Comparison of ENCODE assay signal across 8 cellular contexts in genomic region chr13:74134777-74135305, GRCh38. TPM values are rescaled to one million over a fixed set of nuclear protein-coding genes. Genes with fewer than 3 reads are reported as not detected.
DNase-seq lines count a peak whose midpoint lies in the region; ATAC-seq and TF ChIP-seq lines count a peak whose summit lies in the region.

No MANE protein-coding gene starts in this region.

- peak overlapping the region; percentile 60 to 71 for H3K9ac ChIP-seq in stomach smooth muscle (ENCODE audit: low read length in 2 of 2)

- ATAC-seq in HG02852 (IDR thresholded peaks at IDR 0.05; ENCODE audit: unreplicated experiment), result peak; percentile 19
- peak; percentile 37 for ATAC-seq in activated CD8-positive, alpha-beta T cell treated with anti-CD3 and anti-CD28 coated beads, Interleukin-2, amount 10 ng/mL, durations not matched to agents 7 days and 5 days
- peak; percentile 61 to 73 for ATAC-seq in natural killer cell treated with Interleukin-12 subunit alpha and Interleukin-12 subunit beta and Interleukin-15 and Interleukin-18, amount 100 ng/mL, for 72 hours

- CTCF ChIA-PET in activated CD8-positive, alpha-beta T cell treated with anti-CD3 and anti-CD28 coated beads, Interleukin-2, amount 10 ng/mL, durations not matched to agents 7 days and 5 days (lab: Charles Lee), result interaction anchor here (1.0 to 15.3 kb wide), 4 partner anchors 16 to 191 kb away, joined by 3 to 134 read pairs (median 4); no protein-coding TSS in a partner anchor

- no peaks in the 10 kb centered on the region for H3K9me3 ChIP-seq in stomach smooth muscle (ENCODE audit: control insufficient read depth in 2 of 2, low read length in 2 of 2)

- POLR2A ChIA-PET in activated CD8-positive, alpha-beta T cell treated with anti-CD3 and anti-CD28 coated beads, Interleukin-2, amount 10 ng/mL, durations not matched to agents 7 days and 5 days (lab: Charles Lee), result interaction anchor here (0.6 to 6.0 kb wide), 17 partner anchors 11 to 1192 kb away, joined by 3 to 73 read pairs (median 3); no protein-coding TSS in a partner anchor

- no peaks in the 10 kb centered on the region for H3K9me3 Mint-ChIP-seq in activated CD8-positive, alpha-beta T cell treated with anti-CD3 and anti-CD28 coated beads, Interleukin-2, amount 10 ng/mL, durations not matched to agents 7 days and 5 days (ENCODE audit: insufficient read depth)
- H3K9me3 Mint-ChIP-seq in natural killer cell treated with Interleukin-12 subunit alpha and Interleukin-12 subunit beta and Interleukin-15 and Interleukin-18, amount 100 ng/mL, for 72 hours, result no peaks in the 10 kb centered on the region

- no peaks in the 10 kb centered on the region for H3K27me3 ChIP-seq in stomach smooth muscle (ENCODE audit: control insufficient read depth in 1 of 2, insufficient read depth in 2 of 2, low read length in 2 of 2)

- peaks cover 4% of the 10 kb centered on the region for H3K27me3 Mint-ChIP-seq in activated CD8-positive, alpha-beta T cell treated with anti-CD3 and anti-CD28 coated beads, Interleukin-2, amount 10 ng/mL, durations not matched to agents 7 days and 5 days (ENCODE audit: low read depth)
- no peaks in the 10 kb centered on the region for H3K27me3 Mint-ChIP-seq in natural killer cell treated with Interleukin-12 subunit alpha and Interleukin-12 subunit beta and Interleukin-15 and Interleukin-18, amount 100 ng/mL, for 72 hours

- H3K36me3 ChIP-seq in stomach smooth muscle (ENCODE audit: control insufficient read depth in 2 of 2, insufficient read depth in 2 of 2, low read length in 2 of 2), result no peaks in the 10 kb centered on the region

- peaks cover 7% of the 10 kb centered on the region for H3K4me1 ChIP-seq in stomach smooth muscle (ENCODE audit: control insufficient read depth, insufficient read depth, low read length)

- H3K4me1 Mint-ChIP-seq in activated CD8-positive, alpha-beta T cell treated with anti-CD3 and anti-CD28 coated beads, Interleukin-2, amount 10 ng/mL, durations not matched to agents 7 days and 5 days (ENCODE audit: low read depth), result peaks cover 25% of the 10 kb centered on the region
- H3K4me1 Mint-ChIP-seq in natural killer cell treated with Interleukin-12 subunit alpha and Interleukin-12 subunit beta and Interleukin-15 and Interleukin-18, amount 100 ng/mL, for 72 hours (ENCODE audit: low read depth in 2 of 2), result peaks cover 32 to 34% of the 10 kb centered on the region in 2 donors

- H3K36me3 Mint-ChIP-seq in activated CD8-positive, alpha-beta T cell treated with anti-CD3 and anti-CD28 coated beads, Interleukin-2, amount 10 ng/mL, durations not matched to agents 7 days and 5 days (ENCODE audit: low read depth), result peaks cover 4% of the 10 kb centered on the region
- H3K36me3 Mint-ChIP-seq in natural killer cell treated with Interleukin-12 subunit alpha and Interleukin-12 subunit beta and Interleukin-15 and Interleukin-18, amount 100 ng/mL, for 72 hours, result no peaks in the 10 kb centered on the region

- H3K4me3 ChIP-seq in epithelial cell of esophagus (ENCODE audit: low read length) (peak overlapping the region; percentile 65), stomach smooth muscle (ENCODE audit: low read length in 2 of 2) (peak overlapping the region; percentile 68 to 92)

- DNase-seq in DMS 273 (lab: John Stamatoyannopoulos, UW; ENCODE audit: unreplicated experiment), result peak; percentile 79
- no peak for DNase-seq in DMS 273 treated with DMSO at 0.1 percent for 48 hours (lab: John Stamatoyannopoulos, UW)
- peak; percentile 7 for DNase-seq in NCI-H2196 treated with DMSO at 0.1 percent for 48 hours (lab: John Stamatoyannopoulos, UW; ENCODE audit: unreplicated experiment)
- peak; percentile 74 for DNase-seq in activated CD8-positive, alpha-beta T cell treated with anti-CD3 and anti-CD28 coated beads, Interleukin-2, amount 10 ng/mL, durations not matched to agents 7 days and 5 days
- peak; percentile 43 for DNase-seq in epithelial cell of esophagus (ENCODE audit: low read depth)
- DNase-seq in natural killer cell treated with Interleukin-12 subunit alpha and Interleukin-12 subunit beta and Interleukin-15 and Interleukin-18, amount 100 ng/mL, for 72 hours (ENCODE audit: low spot score), result peak; percentile 80

- no peak overlapping the region for H3K4me3 Mint-ChIP-seq in activated CD8-positive, alpha-beta T cell treated with anti-CD3 and anti-CD28 coated beads, Interleukin-2, amount 10 ng/mL, durations not matched to agents 7 days and 5 days
- H3K4me3 Mint-ChIP-seq in natural killer cell treated with Interleukin-12 subunit alpha and Interleukin-12 subunit beta and Interleukin-15 and Interleukin-18, amount 100 ng/mL, for 72 hours, result peak overlapping the region; percentile 98

- peak overlapping the region; percentile 84 for H3K27ac Mint-ChIP-seq in activated CD8-positive, alpha-beta T cell treated with anti-CD3 and anti-CD28 coated beads, Interleukin-2, amount 10 ng/mL, durations not matched to agents 7 days and 5 days
- H3K27ac Mint-ChIP-seq in natural killer cell treated with Interleukin-12 subunit alpha and Interleukin-12 subunit beta and Interleukin-15 and Interleukin-18, amount 100 ng/mL, for 72 hours, result no peak overlapping the region

- no peak for TF ChIP-seq CTCF in epithelial cell of esophagus (IDR thresholded peaks at IDR 0.05; ENCODE audit: insufficient read depth, low read depth, low read length, missing control alignments)

- peak overlapping the region; percentile 92 for H3K27ac ChIP-seq in stomach smooth muscle (ENCODE audit: low read length)

RNA-seq across cellular contexts. Expression of gene KLF12, which starts 0.6 kb away (rescaled TPM):
- 10 to 100 TPM; 24.6 to 26.3 TPM for total RNA-seq in activated CD8-positive, alpha-beta T cell treated with anti-CD3 and anti-CD28 coated beads, Interleukin-2, amount 10 ng/mL, durations not matched to agents 7 days and 5 days
- 10 to 100 TPM; 11.5 to 16.0 TPM for total RNA-seq in natural killer cell treated with Interleukin-12 subunit alpha and Interleukin-12 subunit beta and Interleukin-15 and Interleukin-18, amount 100 ng/mL, for 72 hours
